22 cellular contexts compared by ENCODE assay signal in genomic region chr10:76085773-76086570, GRCh38.
DNase-seq lines count a peak whose midpoint lies in the region; ATAC-seq and TF ChIP-seq lines count a peak whose summit lies in the region.
"Had no signal": no experiment of that assay in that cellular context is flagged by ENCODE, and none has a peak within 500 bp of the region (broad histone marks: within the 10 kb centered on the region; RNA-seq: fewer than 3 reads in every experiment).

No MANE protein-coding gene starts in this region.

- H3K27ac Mint-ChIP-seq in CD4-positive, alpha-beta T cell, result no peak overlapping the region

- no peak overlapping the region for H2AFZ ChIP-seq in osteoblast (ENCODE audit: low read length)

- ATAC-seq in upper lobe of right lung (no peak), HG02571 (IDR thresholded peaks at IDR 0.05; ENCODE audit: unreplicated experiment) (no peak)
- no peak for ATAC-seq in CD4-positive, alpha-beta T cell (ENCODE audit: poor library complexity)

- TF ChIP-seq CTCF in esophagus muscularis mucosa (IDR thresholded peaks at IDR 0.05), result no peak
- TF ChIP-seq CTCF in osteoblast (IDR thresholded peaks at IDR 0.05; ENCODE audit: extremely low read depth, low read depth, low read length), result no peak
- no peak for TF ChIP-seq CTCF in upper lobe of right lung (IDR thresholded peaks at IDR 0.05)
- no peak for TF ChIP-seq CTCF in CD4-positive, alpha-beta T cell (IDR thresholded peaks at IDR 0.05)

- no peaks in the 10 kb centered on the region for H3K27me3 Mint-ChIP-seq in CD4-positive, alpha-beta T cell

- H3K4me3 ChIP-seq in esophagus muscularis mucosa, result no peak overlapping the region
- peak overlapping the region; percentile 7 for H3K4me3 ChIP-seq in osteoblast (ENCODE audit: insufficient read depth, low read length)
- H3K4me3 ChIP-seq in upper lobe of right lung, result no peak overlapping the region
- no peak overlapping the region for H3K4me3 ChIP-seq in H7 (ENCODE audit: insufficient read depth, low read depth, low read length)
- H3K4me3 ChIP-seq: BLaER1, SK-N-MC, upper lobe of left lung had no signal

- no peaks in the 10 kb centered on the region for H4K20me1 ChIP-seq in osteoblast (ENCODE audit: insufficient read depth, low read length)
- H4K20me1 ChIP-seq: BLaER1 had no signal

- H3K27me3 ChIP-seq in esophagus muscularis mucosa (no peaks in the 10 kb centered on the region), osteoblast (ENCODE audit: insufficient read depth, low read length) (no peaks in the 10 kb centered on the region), upper lobe of right lung (no peaks in the 10 kb centered on the region), H7 (ENCODE audit: control insufficient read depth, insufficient read depth, low read length) (no peaks in the 10 kb centered on the region)
- no peaks in the 10 kb centered on the region for H3K27me3 ChIP-seq in CD4-positive, alpha-beta T cell (ENCODE audit: control insufficient read depth, insufficient read depth, low read length)
- H3K27me3 ChIP-seq: BLaER1, upper lobe of left lung had no signal

- POLR2A ChIA-PET in CD4-positive, alpha-beta T cell (lab: Charles Lee), result no interaction called here

- H3K27ac ChIP-seq in esophagus muscularis mucosa (replicated peaks in 1 of 4) (peak overlapping the region; percentile 53 to 65 (median 62)), osteoblast (ENCODE audit: low read depth, low read length) (peak overlapping the region; percentile 30), upper lobe of right lung (peak overlapping the region; percentile 9)
- no peak overlapping the region for H3K27ac ChIP-seq in CD4-positive, alpha-beta T cell (ENCODE audit: low read depth, low read length)
- H3K27ac ChIP-seq: BLaER1, SK-N-MC had no signal

- H3K4me1 Mint-ChIP-seq in CD4-positive, alpha-beta T cell (ENCODE audit: low read depth), result no peaks in the 10 kb centered on the region

- intact Hi-C loops in esophagus muscularis mucosa (cut with DNase I) (loop anchor here (5.0 kb wide), 2 partner anchors 49 to 679 kb away; no protein-coding TSS in a partner anchor), upper lobe of right lung (cut with DNase I) (no loop called here)
- intact Hi-C loops in CD4-positive, alpha-beta T cell (cut with DNase I, micrococcal nuclease), result loop anchor here in 1 of 2 experiments (5.0 kb wide), 1 partner anchor 684 kb away; the partner anchor contains the start of gene ZNF503

- no peaks in the 10 kb centered on the region for H3K9me3 ChIP-seq in esophagus muscularis mucosa
- no peaks in the 10 kb centered on the region for H3K9me3 ChIP-seq in osteoblast (ENCODE audit: low read depth, low read length)
- no peaks in the 10 kb centered on the region for H3K9me3 ChIP-seq in upper lobe of right lung
- H3K9me3 ChIP-seq in CD4-positive, alpha-beta T cell (ENCODE audit: control insufficient read depth, low read length), result no peaks in the 10 kb centered on the region
- H3K9me3 ChIP-seq: BLaER1, upper lobe of left lung had no signal

- peak overlapping the region; percentile 46 for H3K4me2 ChIP-seq in osteoblast (ENCODE audit: insufficient read depth, low read length)
- H3K4me2 ChIP-seq: BLaER1 had no signal

- 85% methylated on average over 6 of the region's 6 CpGs for WGBS in esophagus muscularis mucosa

- no peaks in the 10 kb centered on the region for H3K79me2 ChIP-seq in osteoblast (ENCODE audit: insufficient read depth, low read length)

- H3K36me3 ChIP-seq in esophagus muscularis mucosa (no peaks in the 10 kb centered on the region), osteoblast (ENCODE audit: insufficient read depth, low read length) (no peaks in the 10 kb centered on the region), upper lobe of right lung (no peaks in the 10 kb centered on the region), H7 (replicated peaks; ENCODE audit: control insufficient read depth, insufficient read depth, low read length) (no peaks in the 10 kb centered on the region)
- H3K36me3 ChIP-seq: BLaER1, upper lobe of left lung had no signal

- TF ChIP-seq POLR2A in esophagus muscularis mucosa (IDR thresholded peaks at IDR 0.05; ENCODE audit: low read depth), result no peak

- no peaks in the 10 kb centered on the region for H3K9me3 Mint-ChIP-seq in CD4-positive, alpha-beta T cell

- H3K4me3 Mint-ChIP-seq in CD4-positive, alpha-beta T cell, result no peak overlapping the region

- no peaks in the 10 kb centered on the region for H3K36me3 Mint-ChIP-seq in CD4-positive, alpha-beta T cell (ENCODE audit: low read depth)

- DNase-seq in NCI-H2171 treated with DMSO at 0.1 percent for 48 hours (lab: John Stamatoyannopoulos, UW) (peak; percentile 29), NCI-H2171 (lab: John Stamatoyannopoulos, UW) (no peak), esophagus muscularis mucosa (ENCODE audit: extremely low spot score) (no peak), osteoblast (ENCODE audit: insufficient read length, low spot score, missing footprints) (no peak), upper lobe of right lung (no peak), H7 (no peak)
- DNase-seq in CD4-positive, alpha-beta T cell, result no peak
- DNase-seq: 8988T; activated CD4-positive, alpha-beta T cell treated with anti-CD3 and anti-CD28 coated beads for 4 hours; activated effector memory CD4-positive, alpha-beta T cell treated with anti-CD3 and anti-CD28 coated beads, Interleukin-2, amount 50 U/mL, for 16 hours; caudate nucleus; effector CD4-positive, alpha-beta T cell; midbrain; NCI-H1417 treated with DMSO at 0.1 percent for 48 hours; right cardiac atrium; stimulated activated CD4-positive, alpha-beta T cell treated with anti-CD3 and anti-CD28 coated beads, Interleukin-2, amount 100 ng/mL, for 24 hours; stimulated activated naive CD4-positive, alpha-beta T cell treated with Interleukin-2 at 50 U/mL for 16 hours; T1000; upper lobe of left lung had no signal

- H3K4me1 ChIP-seq in esophagus muscularis mucosa (peaks cover 0 to 31% (median 29%) of the 10 kb centered on the region in 4 donors), osteoblast (ENCODE audit: insufficient read depth, low read length) (peaks cover 25% of the 10 kb centered on the region), upper lobe of right lung (peaks cover 4% of the 10 kb centered on the region)
- H3K4me1 ChIP-seq: BLaER1 had no signal

- TF ChIP-seq EP300 in esophagus muscularis mucosa (IDR thresholded peaks at IDR 0.05), result no peak

- CTCF ChIA-PET in CD4-positive, alpha-beta T cell (lab: Charles Lee), result no interaction called here
